Comparison of ENCODE assay signal across 12 cellular contexts in the genomic region with DNA sequence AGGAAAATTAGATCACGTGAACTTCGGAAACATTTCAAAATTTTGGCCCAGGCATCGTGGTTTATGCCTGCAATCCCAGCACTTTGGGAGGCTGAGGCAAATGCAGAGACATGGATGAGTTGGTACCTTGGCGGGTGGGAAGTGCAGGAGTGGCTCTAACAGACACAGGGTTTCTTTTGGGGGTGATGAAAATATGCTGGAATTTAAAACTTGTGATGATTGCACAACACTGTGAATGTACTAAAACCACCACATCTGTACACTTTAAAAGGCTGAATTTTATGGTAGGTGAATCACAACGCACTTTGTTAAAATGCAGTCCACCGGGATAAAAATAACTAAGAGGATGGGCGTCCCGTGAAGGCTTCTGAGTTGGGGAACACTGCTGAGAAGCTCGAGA. TPM values are rescaled to one million over a fixed set of nuclear protein-coding genes. Genes with fewer than 3 reads are reported as not detected.
DNase-seq lines count a peak whose midpoint lies in the region; ATAC-seq and TF ChIP-seq lines count a peak whose summit lies in the region.
"Had no signal": no experiment of that assay in that cellular context is flagged by ENCODE, and none has a peak within 500 bp of the region (broad histone marks: within the 10 kb centered on the region; RNA-seq: fewer than 3 reads in every experiment).

No MANE protein-coding gene starts in this region.

- H3K14ac ChIP-seq in neuronal stem cell (ENCODE audit: low read length) = no peak overlapping the region

- no peak overlapping the region for H2AFZ ChIP-seq in neuronal stem cell (ENCODE audit: low read length)

- H3K9ac ChIP-seq in neuronal stem cell (ENCODE audit: low read depth, low read length, poor library complexity) = no peak overlapping the region

- no peak overlapping the region for H2BK120ac ChIP-seq in neuronal stem cell (ENCODE audit: low read depth, low read length)

- WGBS in neuronal stem cell (ENCODE audit: extremely low coverage in 2 of 2, insufficient read length in 2 of 2, insufficient replicate concordance in 1 of 2), 2 donors = no CpG with 5 or more reads among the region's 9 CpGs

- H4K8ac ChIP-seq in neuronal stem cell (ENCODE audit: low read depth, low read length) = no peak overlapping the region

- no peak overlapping the region for H3K18ac ChIP-seq in neuronal stem cell (ENCODE audit: low read length)

- H2BK15ac ChIP-seq in neuronal stem cell (ENCODE audit: low read length) = no peak overlapping the region

- H3K23ac ChIP-seq in neuronal stem cell (ENCODE audit: low read depth, low read length, poor library complexity) = peak overlapping the region; percentile 76

- TF ChIP-seq CTCF in epithelial cell of esophagus (IDR thresholded peaks at IDR 0.05; ENCODE audit: insufficient read depth, low read depth, low read length, missing control alignments) = no peak

- peaks cover 14 to 29% of the 10 kb centered on the region in 2 donors for H3K36me3 ChIP-seq in neuronal stem cell (replicated peaks in 1 of 2; ENCODE audit: control insufficient read depth in 2 of 2, insufficient read depth in 2 of 2, low read length in 2 of 2)

- no peak overlapping the region for H3K4ac ChIP-seq in neuronal stem cell (ENCODE audit: low read length)

- no peak for ATAC-seq in GM21786 (IDR thresholded peaks at IDR 0.05; ENCODE audit: unreplicated experiment)
- ATAC-seq: T-cell had no signal

- DNase-seq in AG20443 (ENCODE audit: low spot score) = peak; percentile 76
- DNase-seq in NCI-H226 = peak; percentile 87
- DNase-seq in epithelial cell of esophagus (ENCODE audit: low read depth) = peak; percentile 38
- no peak for DNase-seq in neuronal stem cell (ENCODE audit: low spot score)
- no peak for DNase-seq in NCI-H748 (lab: John Stamatoyannopoulos, UW; ENCODE audit: unreplicated experiment)
- no peak for DNase-seq in globus pallidus (ENCODE audit: low spot score)
- DNase-seq in activated CD4-positive, alpha-beta T cell treated with anti-CD3 and anti-CD28 coated beads for 1 hour = no peak
- DNase-seq: activated T-cell treated with anti-CD3 and anti-CD28 coated beads, Interleukin-2, amount 50 U/mL, for 48 hours; NCI-H446 treated with DMSO at 0.1 percent for 48 hours; T-cell; testis had no signal

- H3K4me3 ChIP-seq in epithelial cell of esophagus (ENCODE audit: low read length) = no peak overlapping the region
- H3K4me3 ChIP-seq in neuronal stem cell (ENCODE audit: low read length in 2 of 2) = no peak overlapping the region
- H3K4me3 ChIP-seq: testis had no signal

- H2BK12ac ChIP-seq in neuronal stem cell (ENCODE audit: low read length) = no peak overlapping the region

- no peak overlapping the region for H2BK5ac ChIP-seq in neuronal stem cell (ENCODE audit: low read length)

- no peak overlapping the region for H3K4me2 ChIP-seq in neuronal stem cell (ENCODE audit: insufficient read depth, low read length, poor library complexity, severe bottlenecking)

- H3K27me3 ChIP-seq in neuronal stem cell (ENCODE audit: control insufficient read depth in 3 of 3, insufficient read depth in 3 of 3, low read depth in 1 of 3, low read length in 3 of 3) = no peaks in the 10 kb centered on the region
- H3K27me3 ChIP-seq: testis had no signal

- H3K4me1 ChIP-seq in neuronal stem cell (ENCODE audit: control insufficient read depth in 2 of 2, insufficient read depth in 1 of 2, low read depth in 1 of 2, low read length in 2 of 2) = peaks cover 7 to 34% of the 10 kb centered on the region in 2 donors

- H3K79me1 ChIP-seq in neuronal stem cell (ENCODE audit: low read depth, low read length) = peaks cover 52% of the 10 kb centered on the region

- H4K91ac ChIP-seq in neuronal stem cell (ENCODE audit: low read depth, low read length, poor library complexity) = no peak overlapping the region

- no peak overlapping the region for H2AK5ac ChIP-seq in neuronal stem cell (ENCODE audit: low read depth, low read length)

- H3K9me3 ChIP-seq in neuronal stem cell (replicated peaks in 1 of 2; ENCODE audit: control insufficient read depth in 2 of 2, insufficient read depth in 1 of 2, low read depth in 1 of 2, low read length in 2 of 2) = no peaks in the 10 kb centered on the region
- H3K9me3 ChIP-seq: testis had no signal

- H3K27ac ChIP-seq in neuronal stem cell (replicated peaks; ENCODE audit: low read length) = no peak overlapping the region
- H3K27ac ChIP-seq: testis had no signal

RNA-seq across cellular contexts. Expression of gene MLLT1, which starts 47.2 kb away (rescaled TPM):
- 43.3 TPM for polyA plus RNA-seq in neuronal stem cell (2013, experiment 1 of 2)
- polyA plus RNA-seq in neuronal stem cell (2013, experiment 2 of 2) = 43.5 TPM

Comparison
In these comparisons a context has a peak if more than half of its experiments do, and no peak if none do; other contexts are left out.
1. DNase-seq: peak in AG20443 (single experiment), NCI-H226 (single experiment) and epithelial cell of esophagus (single experiment); none in neuronal stem cell (single experiment), NCI-H748 (single experiment), globus pallidus (single experiment) and activated CD4-positive, alpha-beta T cell treated with anti-CD3 and anti-CD28 coated beads for 1 hour (single experiment).